ENCODE assay signal across 1 cellular context in the genomic region with DNA sequence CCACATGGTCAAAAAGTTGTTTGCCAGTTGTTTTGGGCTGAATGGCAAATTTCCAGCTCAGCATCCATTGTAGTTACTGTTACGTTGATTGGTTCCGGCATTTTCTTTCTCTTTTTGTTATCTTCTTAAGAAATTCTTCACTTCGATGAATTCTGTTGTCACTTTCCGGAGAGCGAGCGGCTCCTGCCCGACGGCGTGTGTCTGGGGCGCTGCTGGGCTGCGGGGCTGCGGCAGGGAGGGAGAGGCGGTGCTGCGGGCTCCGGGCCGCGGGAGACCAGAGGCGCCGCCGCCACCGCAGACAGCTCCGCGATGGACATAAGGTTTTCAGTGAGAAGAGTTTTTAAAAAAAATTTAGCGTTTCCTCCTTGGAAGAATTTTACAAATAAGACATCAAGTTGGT.
TF ChIP-seq lines count a peak whose summit lies in the region.

No MANE protein-coding gene starts in this region.

TF ChIP-seq in H1, 55 proteins besides CTCF, POLR2A, EP300 and RAD21 (continued from another document):
- TF ChIP-seq SUZ12 (IDR thresholded peaks at IDR 0.05; ENCODE audit: low read length) (0 out of 2 replicates have a peak, but pooled peaks have one; percentile 32), PHF8 (conservative IDR thresholded peaks at IDR 0.05; ENCODE audit: low read depth, low read length) (no peak)
- TF ChIP-seq, protein P1, sequence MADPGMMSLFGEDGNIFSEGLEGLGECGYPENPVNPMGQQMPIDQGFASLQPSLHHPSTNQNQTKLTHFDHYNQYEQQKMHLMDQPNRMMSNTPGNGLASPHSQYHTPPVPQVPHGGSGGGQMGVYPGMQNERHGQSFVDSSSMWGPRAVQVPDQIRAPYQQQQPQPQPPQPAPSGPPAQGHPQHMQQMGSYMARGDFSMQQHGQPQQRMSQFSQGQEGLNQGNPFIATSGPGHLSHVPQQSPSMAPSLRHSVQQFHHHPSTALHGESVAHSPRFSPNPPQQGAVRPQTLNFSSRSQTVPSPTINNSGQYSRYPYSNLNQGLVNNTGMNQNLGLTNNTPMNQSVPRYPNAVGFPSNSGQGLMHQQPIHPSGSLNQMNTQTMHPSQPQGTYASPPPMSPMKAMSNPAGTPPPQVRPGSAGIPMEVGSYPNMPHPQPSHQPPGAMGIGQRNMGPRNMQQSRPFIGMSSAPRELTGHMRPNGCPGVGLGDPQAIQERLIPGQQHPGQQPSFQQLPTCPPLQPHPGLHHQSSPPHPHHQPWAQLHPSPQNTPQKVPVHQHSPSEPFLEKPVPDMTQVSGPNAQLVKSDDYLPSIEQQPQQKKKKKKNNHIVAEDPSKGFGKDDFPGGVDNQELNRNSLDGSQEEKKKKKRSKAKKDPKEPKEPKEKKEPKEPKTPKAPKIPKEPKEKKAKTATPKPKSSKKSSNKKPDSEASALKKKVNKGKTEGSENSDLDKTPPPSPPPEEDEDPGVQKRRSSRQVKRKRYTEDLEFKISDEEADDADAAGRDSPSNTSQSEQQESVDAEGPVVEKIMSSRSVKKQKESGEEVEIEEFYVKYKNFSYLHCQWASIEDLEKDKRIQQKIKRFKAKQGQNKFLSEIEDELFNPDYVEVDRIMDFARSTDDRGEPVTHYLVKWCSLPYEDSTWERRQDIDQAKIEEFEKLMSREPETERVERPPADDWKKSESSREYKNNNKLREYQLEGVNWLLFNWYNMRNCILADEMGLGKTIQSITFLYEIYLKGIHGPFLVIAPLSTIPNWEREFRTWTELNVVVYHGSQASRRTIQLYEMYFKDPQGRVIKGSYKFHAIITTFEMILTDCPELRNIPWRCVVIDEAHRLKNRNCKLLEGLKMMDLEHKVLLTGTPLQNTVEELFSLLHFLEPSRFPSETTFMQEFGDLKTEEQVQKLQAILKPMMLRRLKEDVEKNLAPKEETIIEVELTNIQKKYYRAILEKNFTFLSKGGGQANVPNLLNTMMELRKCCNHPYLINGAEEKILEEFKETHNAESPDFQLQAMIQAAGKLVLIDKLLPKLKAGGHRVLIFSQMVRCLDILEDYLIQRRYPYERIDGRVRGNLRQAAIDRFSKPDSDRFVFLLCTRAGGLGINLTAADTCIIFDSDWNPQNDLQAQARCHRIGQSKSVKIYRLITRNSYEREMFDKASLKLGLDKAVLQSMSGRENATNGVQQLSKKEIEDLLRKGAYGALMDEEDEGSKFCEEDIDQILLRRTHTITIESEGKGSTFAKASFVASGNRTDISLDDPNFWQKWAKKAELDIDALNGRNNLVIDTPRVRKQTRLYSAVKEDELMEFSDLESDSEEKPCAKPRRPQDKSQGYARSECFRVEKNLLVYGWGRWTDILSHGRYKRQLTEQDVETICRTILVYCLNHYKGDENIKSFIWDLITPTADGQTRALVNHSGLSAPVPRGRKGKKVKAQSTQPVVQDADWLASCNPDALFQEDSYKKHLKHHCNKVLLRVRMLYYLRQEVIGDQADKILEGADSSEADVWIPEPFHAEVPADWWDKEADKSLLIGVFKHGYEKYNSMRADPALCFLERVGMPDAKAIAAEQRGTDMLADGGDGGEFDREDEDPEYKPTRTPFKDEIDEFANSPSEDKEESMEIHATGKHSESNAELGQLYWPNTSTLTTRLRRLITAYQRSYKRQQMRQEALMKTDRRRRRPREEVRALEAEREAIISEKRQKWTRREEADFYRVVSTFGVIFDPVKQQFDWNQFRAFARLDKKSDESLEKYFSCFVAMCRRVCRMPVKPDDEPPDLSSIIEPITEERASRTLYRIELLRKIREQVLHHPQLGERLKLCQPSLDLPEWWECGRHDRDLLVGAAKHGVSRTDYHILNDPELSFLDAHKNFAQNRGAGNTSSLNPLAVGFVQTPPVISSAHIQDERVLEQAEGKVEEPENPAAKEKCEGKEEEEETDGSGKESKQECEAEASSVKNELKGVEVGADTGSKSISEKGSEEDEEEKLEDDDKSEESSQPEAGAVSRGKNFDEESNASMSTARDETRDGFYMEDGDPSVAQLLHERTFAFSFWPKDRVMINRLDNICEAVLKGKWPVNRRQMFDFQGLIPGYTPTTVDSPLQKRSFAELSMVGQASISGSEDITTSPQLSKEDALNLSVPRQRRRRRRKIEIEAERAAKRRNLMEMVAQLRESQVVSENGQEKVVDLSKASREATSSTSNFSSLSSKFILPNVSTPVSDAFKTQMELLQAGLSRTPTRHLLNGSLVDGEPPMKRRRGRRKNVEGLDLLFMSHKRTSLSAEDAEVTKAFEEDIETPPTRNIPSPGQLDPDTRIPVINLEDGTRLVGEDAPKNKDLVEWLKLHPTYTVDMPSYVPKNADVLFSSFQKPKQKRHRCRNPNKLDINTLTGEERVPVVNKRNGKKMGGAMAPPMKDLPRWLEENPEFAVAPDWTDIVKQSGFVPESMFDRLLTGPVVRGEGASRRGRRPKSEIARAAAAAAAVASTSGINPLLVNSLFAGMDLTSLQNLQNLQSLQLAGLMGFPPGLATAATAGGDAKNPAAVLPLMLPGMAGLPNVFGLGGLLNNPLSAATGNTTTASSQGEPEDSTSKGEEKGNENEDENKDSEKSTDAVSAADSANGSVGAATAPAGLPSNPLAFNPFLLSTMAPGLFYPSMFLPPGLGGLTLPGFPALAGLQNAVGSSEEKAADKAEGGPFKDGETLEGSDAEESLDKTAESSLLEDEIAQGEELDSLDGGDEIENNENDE (IDR thresholded peaks at IDR 0.05; ENCODE audit: insufficient replicate concordance, low read length) = no peak
